In genomic region chr20:39117486-39117885, GRCh38 we compare ENCODE assay signal across 14 cellular contexts.
DNase-seq lines count a peak whose midpoint lies in the region; ATAC-seq and TF ChIP-seq lines count a peak whose summit lies in the region.
"Had no signal": no experiment of that assay in that cellular context is flagged by ENCODE, and none has a peak within 500 bp of the region (broad histone marks: within the 10 kb centered on the region; RNA-seq: fewer than 3 reads in every experiment).

No MANE protein-coding gene starts in this region.

- no peak overlapping the region for H2AFZ ChIP-seq in mesenchymal stem cell (ENCODE audit: low read depth, low read length)

- H3K27ac ChIP-seq in mesenchymal stem cell (ENCODE audit: low read length, poor library complexity, severe bottlenecking), result no peak overlapping the region
- H3K27ac ChIP-seq in suprapubic skin, result no peak overlapping the region
- H3K27ac ChIP-seq: gastroesophageal sphincter had no signal

- peak; percentile 4 for DNase-seq in NCI-H1092 treated with DMSO at 0.1 percent for 48 hours (lab: John Stamatoyannopoulos, UW)
- DNase-seq in NCI-H1092 (lab: John Stamatoyannopoulos, UW), result no peak
- peak; percentile 87 for DNase-seq in NCI-H2029 (lab: John Stamatoyannopoulos, UW)
- peak; percentile 63 to 93 for DNase-seq in T47D (ENCODE audit: low read depth in 1 of 2, low spot score in 1 of 2)
- peak; percentile 17 for DNase-seq in mesenchymal stem cell
- DNase-seq in suprapubic skin (ENCODE audit: low spot score in 2 of 2), result no peak
- no peak for DNase-seq in GDM1 (lab: John Stamatoyannopoulos, UW)
- DNase-seq: activated CD4-positive, alpha-beta memory T cell treated with anti-CD3 and anti-CD28 coated beads for 36 hours; amniotic stem cell; KBM-7 had no signal

- H3K27me3 ChIP-seq in mesenchymal stem cell (ENCODE audit: control insufficient read depth in 1 of 2, insufficient read depth in 1 of 2, low read length in 2 of 2) (peaks cover 17% of the 10 kb centered on the region in 2 experiments), suprapubic skin (peaks cover 25% of the 10 kb centered on the region)

- H3K4me2 ChIP-seq in mesenchymal stem cell (ENCODE audit: low read length, poor library complexity, severe bottlenecking), result no peak overlapping the region

- H4K91ac ChIP-seq in mesenchymal stem cell (ENCODE audit: low read length), result no peak overlapping the region

- TF ChIP-seq POLR2A in suprapubic skin (IDR thresholded peaks at IDR 0.05), result no peak

- H3K14ac ChIP-seq in mesenchymal stem cell (ENCODE audit: low read length in 2 of 2), result no peak overlapping the region

- H4K8ac ChIP-seq in mesenchymal stem cell (ENCODE audit: low read length), result no peak overlapping the region

- H2BK12ac ChIP-seq in mesenchymal stem cell (ENCODE audit: low read length in 2 of 2), result no peak overlapping the region

- no peak for ATAC-seq in GM21825 (IDR thresholded peaks at IDR 0.05; ENCODE audit: unreplicated experiment)
- ATAC-seq: gastroesophageal sphincter; Right ventricle myocardium inferior; stimulated activated effector memory CD8-positive, alpha-beta T cell treated with anti-CD3 and anti-CD28 coated beads, Interleukin-12 subunit alpha, Interleukin-12 subunit beta, amount 100 ng/mL, for 72 hours had no signal

- no peak overlapping the region for H3K23ac ChIP-seq in mesenchymal stem cell (ENCODE audit: low read length in 2 of 2)

- in situ Hi-C loops in T47D (cut with HindIII; ENCODE audit: low pct_unique_long_range_greater_than_20kb, low sequenced_read_pairs), result no loop called here

- H3K36me3 ChIP-seq in mesenchymal stem cell (ENCODE audit: control insufficient read depth in 1 of 2, insufficient read depth in 2 of 2, low read depth in 1 of 2, low read length in 2 of 2) (no peaks in the 10 kb centered on the region), suprapubic skin (no peaks in the 10 kb centered on the region)
- H3K36me3 ChIP-seq: gastroesophageal sphincter had no signal

- no peaks in the 10 kb centered on the region for H3K79me1 ChIP-seq in mesenchymal stem cell (replicated peaks; ENCODE audit: low read length, poor library complexity, severe bottlenecking)

- TF ChIP-seq CTCF in suprapubic skin (IDR thresholded peaks at IDR 0.05), result no peak

- H2BK15ac ChIP-seq in mesenchymal stem cell (ENCODE audit: low read depth, poor library complexity, severe bottlenecking), result no peak overlapping the region

- H2BK120ac ChIP-seq in mesenchymal stem cell (ENCODE audit: low read depth, low read length), result no peak overlapping the region

- no peak overlapping the region for H3K18ac ChIP-seq in mesenchymal stem cell (ENCODE audit: low read depth in 1 of 2, low read length in 2 of 2)

- H3K4me1 ChIP-seq in mesenchymal stem cell (ENCODE audit: control insufficient read depth, insufficient read depth, low read depth, low read length), result peaks cover 3% of the 10 kb centered on the region
- H3K4me1 ChIP-seq in suprapubic skin, result no peaks in the 10 kb centered on the region
- H3K4me1 ChIP-seq: gastroesophageal sphincter had no signal

- H2AK5ac ChIP-seq in mesenchymal stem cell (ENCODE audit: low read length, severe bottlenecking), result no peak overlapping the region

- H3K9me3 ChIP-seq in mesenchymal stem cell (ENCODE audit: control insufficient read depth, low read length) (peaks cover 14% of the 10 kb centered on the region), suprapubic skin (peaks cover 3% of the 10 kb centered on the region)

- H3K4ac ChIP-seq in mesenchymal stem cell (ENCODE audit: low read depth in 1 of 2, low read length in 2 of 2), result no peak overlapping the region

- no peak for TF ChIP-seq EP300 in suprapubic skin (IDR thresholded peaks at IDR 0.05)

- no peak overlapping the region for H2BK5ac ChIP-seq in mesenchymal stem cell (ENCODE audit: low read depth, low read length, poor library complexity, severe bottlenecking)

- no peak overlapping the region for H3K9ac ChIP-seq in mesenchymal stem cell (ENCODE audit: low read length)

- no peak overlapping the region for H3K4me3 ChIP-seq in mesenchymal stem cell (ENCODE audit: insufficient read depth in 1 of 2, low read depth in 1 of 2, low read length in 2 of 2)
- no peak overlapping the region for H3K4me3 ChIP-seq in suprapubic skin
- H3K4me3 ChIP-seq: gastroesophageal sphincter had no signal

Comparison
In these comparisons a context has a peak if more than half of its experiments do, and no peak if none do; other contexts are left out.
1. DNase-seq: peak in NCI-H1092 treated with DMSO at 0.1 percent for 48 hours (single experiment), NCI-H2029 (single experiment), T47D (2 of 2) and mesenchymal stem cell (single experiment); none in NCI-H1092 (single experiment), suprapubic skin (0 of 2) and GDM1 (single experiment).